Comparison of ENCODE assay signal across 26 cellular contexts in the genomic region with DNA sequence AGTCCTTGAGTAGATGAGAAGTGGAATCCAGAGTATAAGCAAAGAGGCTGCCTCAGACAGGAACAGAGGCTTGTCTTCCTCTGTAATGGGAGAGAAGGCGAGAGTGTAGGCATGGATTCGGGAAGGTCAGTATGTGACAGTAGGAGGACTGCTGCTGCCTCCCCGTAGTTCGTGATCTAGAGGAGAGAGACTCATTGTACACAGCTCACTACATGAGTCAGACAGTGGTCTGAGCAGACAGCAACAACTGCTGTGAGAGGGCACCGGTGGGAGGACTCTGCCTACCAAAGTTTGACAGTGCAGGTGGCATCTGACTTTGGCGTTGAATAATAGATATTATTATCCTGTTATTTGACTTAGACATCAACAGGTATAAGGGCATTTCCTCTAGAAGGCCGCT.
"Had no signal": no experiment of that assay in that cellular context is flagged by ENCODE, and none has a peak within 500 bp of the region (broad histone marks: within the 10 kb centered on the region; RNA-seq: fewer than 3 reads in every experiment).

No MANE protein-coding gene starts in this region.

- H3K4me3 ChIP-seq: stomach, suprapubic skin, testis, thoracic aorta, thyroid gland, tibial artery, tibial nerve, transverse colon, upper lobe of left lung, upper lobe of right lung, uterus, vagina had no signal

- H3K27ac ChIP-seq: stomach, suprapubic skin, testis, thoracic aorta, thyroid gland, tibial artery, tibial nerve, transverse colon, upper lobe of left lung, upper lobe of right lung, uterus, vagina had no signal

- H3K36me3 ChIP-seq: stomach, suprapubic skin, thoracic aorta, thyroid gland, tibial artery, tibial nerve, transverse colon, upper lobe of left lung, upper lobe of right lung, uterus, vagina had no signal

- H3K4me1 ChIP-seq: stomach, testis, thyroid gland, tibial artery, tibial nerve, transverse colon, upper lobe of left lung, upper lobe of right lung, uterus, vagina had no signal

- DNase-seq: stimulated activated CD4-positive, alpha-beta T cell treated with anti-CD3 and anti-CD28 coated beads, Interleukin-2, amount 100 ng/mL, for 48 hours; stimulated activated CD4-positive, alpha-beta T cell treated with anti-CD3 and anti-CD28 coated beads, Interleukin-4, amount 100 ng/mL, for 1 hour; stimulated activated CD4-positive, alpha-beta T cell treated with anti-CD3 and anti-CD28 coated beads, Interleukin-4, amount 100 ng/mL, for 24 hours; stimulated activated CD4-positive, alpha-beta T cell treated with anti-CD3 and anti-CD28 coated beads, Interleukin-4, amount 100 ng/mL, for 4 hours; stimulated activated CD8-positive, alpha-beta memory T cell treated with anti-CD3 and anti-CD28 coated beads, Interleukin-4, amount 100 ng/mL, for 48 hours; stimulated activated naive B cell treated with anti-CD40 and anti-IgM and Interleukin-4, amounts not matched to agents 10 μg/mL and 1 μg/mL and 100 μg/mL, for 72 hours; stimulated activated naive CD4-positive, alpha-beta T cell; stimulated activated naive CD4-positive, alpha-beta T cell treated with Interleukin-2 at 50 U/mL for 16 hours; stimulated activated naive CD8-positive, alpha-beta T cell treated with anti-CD3 and anti-CD28 coated beads, Interleukin-15, amount 100 ng/mL, for 72 hours; stimulated activated naive CD8-positive, alpha-beta T cell treated with anti-CD3 and anti-CD28 coated beads, Interleukin-15, Interleukin-2, amounts not matched to agents 100 U/mL and 50 U/mL, for 24 hours; stomach; substantia nigra; testis; tibial artery; transverse colon; trophoblast cell; upper lobe of left lung; upper lobe of right lung; uterus had no signal

- H3K9me3 ChIP-seq: suprapubic skin, testis, thoracic aorta, thyroid gland, tibial artery, transverse colon, upper lobe of right lung, uterus, vagina had no signal

- ATAC-seq: stimulated activated effector memory CD8-positive, alpha-beta T cell treated with anti-CD3 and anti-CD28 coated beads, Interleukin-12 subunit alpha, Interleukin-12 subunit beta, amount 100 ng/mL, for 72 hours; stimulated activated memory B cell treated with anti-CD40 and anti-IgM and Interleukin-4, amounts not matched to agents 10 μg/mL and 1 μg/mL and 100 μg/mL, for 72 hours; stimulated activated naive B cell treated with anti-CD40 and anti-IgM and Interleukin-4, amounts not matched to agents 10 μg/mL and 1 μg/mL and 100 μg/mL, for 72 hours; stimulated activated naive CD8-positive, alpha-beta T cell treated with anti-CD3 and anti-CD28 coated beads, Interleukin-15, amount 100 ng/mL, for 72 hours; stimulated activated naive CD8-positive, alpha-beta T cell treated with anti-CD3 and anti-CD28 coated beads, Interleukin-15, Interleukin-2, amounts not matched to agents 100 U/mL and 50 U/mL, for 24 hours; upper lobe of right lung had no signal

- H3K27me3 ChIP-seq: stomach, suprapubic skin, testis, thyroid gland, tibial artery, tibial nerve, transverse colon, upper lobe of left lung, upper lobe of right lung, uterus, vagina had no signal
